Comparison of ENCODE assay signal across 8 cellular contexts in the genomic region with DNA sequence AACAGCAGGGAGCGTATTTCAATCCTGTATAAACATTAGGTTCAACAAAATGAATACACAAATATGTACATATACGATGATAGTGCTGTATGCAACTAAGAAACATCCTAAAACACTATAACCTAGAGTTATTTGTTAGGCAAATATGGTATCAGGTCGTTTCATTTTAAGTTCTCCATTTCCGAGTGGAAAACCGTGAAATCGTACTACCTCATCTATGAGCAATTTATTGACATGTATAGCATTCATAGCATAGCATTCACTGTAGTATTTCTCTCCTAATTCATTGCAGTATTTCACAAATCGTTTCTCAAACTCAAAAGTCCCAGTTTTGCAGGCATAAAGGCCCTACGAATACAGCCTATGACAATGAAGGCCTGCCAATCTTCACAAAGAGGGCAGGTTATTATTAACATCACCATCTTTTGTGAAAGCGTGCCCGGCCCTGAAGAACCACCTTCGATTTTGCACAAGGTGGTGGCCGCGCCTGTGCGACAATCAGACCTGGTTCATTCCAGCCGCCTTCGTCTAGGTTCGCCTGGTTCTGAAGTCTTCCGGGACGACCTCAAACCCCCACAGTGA. TPM values are rescaled to one million over a fixed set of nuclear protein-coding genes. Genes with fewer than 3 reads are reported as not detected.
DNase-seq lines count a peak whose midpoint lies in the region; ATAC-seq, FAIRE-seq and TF ChIP-seq lines count a peak whose summit lies in the region.

No MANE protein-coding gene starts in this region.

- H3K4me3 Mint-ChIP-seq in astrocyte (ENCODE audit: unreplicated experiment): peak overlapping the region; percentile 98

- in situ Hi-C loops in KBM-7 (cut with MboI; ENCODE audit: low pct_unique_long_range_greater_than_20kb, low sequenced_read_pairs) (no loop called here), G401 (cut with HindIII; ENCODE audit: low sequenced_read_pairs) (no loop called here)

- intact Hi-C loops in testis (cut with DNase I; ENCODE audit: low total_unique reads): no loop called here

- peaks cover 3% of the 10 kb centered on the region for H3K36me3 Mint-ChIP-seq in astrocyte (ENCODE audit: low read depth, unreplicated experiment)

- H3K27me3 ChIP-seq in astrocyte (ENCODE audit: insufficient read depth, low read length) (no peaks in the 10 kb centered on the region), kidney epithelial cell (ENCODE audit: control insufficient read depth, insufficient read depth, low read length) (no peaks in the 10 kb centered on the region), testis (no peaks in the 10 kb centered on the region)

- H3K9ac ChIP-seq in astrocyte (ENCODE audit: low read length): peak overlapping the region; percentile 92

- H3K4me1 Mint-ChIP-seq in astrocyte (ENCODE audit: low read depth, unreplicated experiment): peaks cover 23% of the 10 kb centered on the region

- peaks cover 29% of the 10 kb centered on the region for H4K20me1 ChIP-seq in astrocyte (ENCODE audit: insufficient read depth, low read length)

- ATAC-seq in GM21423 (IDR thresholded peaks at IDR 0.05; ENCODE audit: unreplicated experiment): peak; percentile 15

- no peaks in the 10 kb centered on the region for H3K27me3 Mint-ChIP-seq in astrocyte (ENCODE audit: low read depth, unreplicated experiment)

- H2AFZ ChIP-seq in astrocyte (ENCODE audit: low read depth, low read length): peak overlapping the region; percentile 96

- H3K4me2 ChIP-seq in astrocyte (ENCODE audit: low read length): peak overlapping the region; percentile 98

- peaks cover 57% of the 10 kb centered on the region for H3K79me2 ChIP-seq in astrocyte (ENCODE audit: insufficient read depth, low read length)

- H3K4me3 ChIP-seq in astrocyte (ENCODE audit: insufficient read depth, low read depth, low read length) (peak overlapping the region; percentile 96), kidney epithelial cell (ENCODE audit: low read depth, low read length) (peak overlapping the region; percentile 76), testis (peak overlapping the region; percentile 77 to 89)

- H3K9me3 ChIP-seq in astrocyte (ENCODE audit: insufficient read depth, low read depth, low read length) (no peaks in the 10 kb centered on the region), testis (no peaks in the 10 kb centered on the region)

- peak overlapping the region; percentile 87 for H3K27ac ChIP-seq in astrocyte (ENCODE audit: low read depth, low read length)
- peak overlapping the region; percentile 81 to 89 for H3K27ac ChIP-seq in testis

- DNase-seq in DMS53 (lab: John Stamatoyannopoulos, UW): peak; percentile 54
- DNase-seq in KBM-7: peak; percentile 51
- DNase-seq in astrocyte (ENCODE audit: low read depth): no peak
- no peak for DNase-seq in kidney epithelial cell (ENCODE audit: low read depth)
- no peak for DNase-seq in testis
- no peak for DNase-seq in G401 (ENCODE audit: low spot score)
- no peak for DNase-seq in activated gamma-delta T cell treated with Interleukin-2 at 50 U/mL for 16 hours

- no peak for TF ChIP-seq POLR2A in testis (IDR thresholded peaks at IDR 0.05)

- peak overlapping the region; percentile 97 for H3K27ac Mint-ChIP-seq in astrocyte (ENCODE audit: unreplicated experiment)

- H3K4me1 ChIP-seq in astrocyte (ENCODE audit: insufficient read depth, low read length): peaks cover 10% of the 10 kb centered on the region
- H3K4me1 ChIP-seq in testis: peaks cover 3% of the 10 kb centered on the region

- H3K9me3 Mint-ChIP-seq in astrocyte (ENCODE audit: unreplicated experiment): no peaks in the 10 kb centered on the region

- peak; percentile 34 for FAIRE-seq in astrocyte (lab: Jason Lieb, UNC)

- H3K36me3 ChIP-seq in astrocyte (ENCODE audit: insufficient read depth, low read length) (no peaks in the 10 kb centered on the region), kidney epithelial cell (ENCODE audit: control insufficient read depth, insufficient read depth, low read length) (no peaks in the 10 kb centered on the region), testis (ENCODE audit: low read depth, missing control alignments) (no peaks in the 10 kb centered on the region)

- TF ChIP-seq CTCF in astrocyte (IDR thresholded peaks at IDR 0.05; ENCODE audit: insufficient read depth, low read depth, low read length) (no peak), kidney epithelial cell (IDR thresholded peaks at IDR 0.05; ENCODE audit: insufficient read depth, low read length, poor library complexity, severe bottlenecking) (no peak), testis (IDR thresholded peaks at IDR 0.05) (no peak)

- 3 to 5% methylated on average over 19 of the region's 19 CpGs for WGBS in testis, 2 donors

RNA-seq across cellular contexts. Expression of gene ATAD1, which starts 0.6 kb away (rescaled TPM):
- total RNA-seq in astrocyte (71.0 and 72.5 TPM in 2 replicates), kidney epithelial cell (39.4 and 48.0 TPM in 2 replicates), testis (100 to 1,000 TPM in 1 of 2 donors, 10 to 100 TPM in 1; 68.5 to 107 TPM)
- 162 TPM for polyA plus RNA-seq in testis (ENCODE audit: insufficient read depth, low read depth, low replicate concordance)
- total RNA-seq in G401 (2014; rRNA removed; shearing (Covaris generic)): 25.2 and 37.9 TPM in 2 replicates

RNA-seq across cellular contexts. Expression of gene KLLN, which starts 46.0 kb away (rescaled TPM):
- 1.4 and 1.5 TPM in 2 replicates for total RNA-seq in astrocyte
- 1.0 TPM in 2 replicates for total RNA-seq in kidney epithelial cell
- total RNA-seq in testis: 1 to 10 TPM; 2.0 to 3.9 TPM
- polyA plus RNA-seq in testis (ENCODE audit: insufficient read depth, low read depth, low replicate concordance): 2.0 TPM
- 0.75 TPM in 1 of 2 replicates, not detected in the other for total RNA-seq in G401 (2014; rRNA removed; shearing (Covaris generic))

RNA-seq across cellular contexts. Expression of gene PTEN, which starts 46.0 kb away (rescaled TPM):
- total RNA-seq in astrocyte: 90.3 and 99.2 TPM in 2 replicates
- total RNA-seq in kidney epithelial cell: 39.3 and 39.4 TPM in 2 replicates
- total RNA-seq in testis: 100 to 1,000 TPM in 1 of 2 donors, 10 to 100 TPM in 1; 85.4 to 118 TPM
- 96.8 TPM for polyA plus RNA-seq in testis (ENCODE audit: insufficient read depth, low read depth, low replicate concordance)
- 19.6 and 24.5 TPM in 2 replicates for total RNA-seq in G401 (2014; rRNA removed; shearing (Covaris generic))

Comparison
In these comparisons a context has a peak if more than half of its experiments do, and no peak if none do; other contexts are left out.
1. DNase-seq: peak in DMS53 (single experiment) and KBM-7 (single experiment); none in astrocyte (single experiment), kidney epithelial cell (single experiment), testis (single experiment), G401 (single experiment) and activated gamma-delta T cell treated with Interleukin-2 at 50 U/mL for 16 hours (single experiment).
2. Peak in every context shown above with its lines, with median percentiles within 50 percentile points of each other: H3K4me3 ChIP-seq.